In genomic region chr6:88165087-88165876, GRCh38 we compare ENCODE assay signal across 10 cellular contexts. TPM values are rescaled to one million over a fixed set of nuclear protein-coding genes. Genes with fewer than 3 reads are reported as not detected.
A peak's percentile ranks its signal among the peaks of the same experiment; 100 is the strongest.
DNase-seq lines count a peak whose midpoint lies in the region; ATAC-seq and TF ChIP-seq lines count a peak whose summit lies in the region.
"Had no signal": no experiment of that assay in that cellular context is flagged by ENCODE, and none has a peak within 500 bp of the region (broad histone marks: within the 10 kb centered on the region; RNA-seq: fewer than 3 reads in every experiment).

No MANE protein-coding gene starts in this region.

- no peaks in the 10 kb centered on the region; the same call in 1 of the 2 replicates for H3K4me1 ChIP-seq in iPS DF 6.9 (ENCODE audit: control insufficient read depth, insufficient read depth, low read length)

- no peak overlapping the region for H3K27ac ChIP-seq in iPS DF 6.9 (ENCODE audit: low read length)

- TF ChIP-seq CTCF in AG09309 (IDR thresholded peaks at IDR 0.05; ENCODE audit: control insufficient read depth, insufficient read depth, low read depth, low read length, missing control alignments), result no peak
- TF ChIP-seq CTCF in GM20000 (IDR thresholded peaks at IDR 0.05; ENCODE audit: extremely low read depth, missing control alignments), result no peak

- DNase-seq in AG09309 (ENCODE audit: low read depth) (no peak), GM20000 (ENCODE audit: low spot score) (peak; percentile 37), SK-MEL-5 (ENCODE audit: low read depth, low spot score) (peak; percentile 1), iPS DF 6.9 (ENCODE audit: low read depth, low spot score) (no peak), SK-N-DZ (ENCODE audit: low spot score) (no peak), AG08395 (ENCODE audit: low spot score) (no peak)

- peak overlapping the region; percentile 98 for H3K27ac Mint-ChIP-seq in stimulated activated memory B cell treated with anti-CD40 and anti-IgM and Interleukin-4, amounts not matched to agents 10 μg/mL and 1 μg/mL and 100 μg/mL, for 72 hours

- in situ Hi-C loops in SK-MEL-5 (cut with HindIII; ENCODE audit: low pct_unique_long_range_greater_than_20kb, low sequenced_read_pairs), result no loop called here

- no CpG with 5 or more reads among the region's 20 CpGs for WGBS in iPS DF 6.9 (ENCODE audit: insufficient coverage, insufficient read length)

- peaks cover 19% of the 10 kb centered on the region for H3K27me3 ChIP-seq in iPS DF 6.9 (ENCODE audit: control insufficient read depth, insufficient read depth, low read length)

- ATAC-seq in stimulated activated memory B cell treated with anti-CD40 and anti-IgM and Interleukin-4, amounts not matched to agents 10 μg/mL and 1 μg/mL and 100 μg/mL, for 72 hours, result peak; percentile 11
- no peak for ATAC-seq in GM19452 (IDR thresholded peaks at IDR 0.05; ENCODE audit: unreplicated experiment)
- ATAC-seq: HCT116 had no signal

- peak overlapping the region; percentile 41 for H3K4me3 ChIP-seq in AG09309 (ENCODE audit: control insufficient read depth, low read depth, low read length)
- peak overlapping the region; percentile 60; the same call in 1 of the 2 replicates for H3K4me3 ChIP-seq in iPS DF 6.9 (ENCODE audit: low read length)

- H3K4me1 Mint-ChIP-seq in stimulated activated memory B cell treated with anti-CD40 and anti-IgM and Interleukin-4, amounts not matched to agents 10 μg/mL and 1 μg/mL and 100 μg/mL, for 72 hours, result peaks cover 35% of the 10 kb centered on the region

- H3K36me3 ChIP-seq in iPS DF 6.9 (ENCODE audit: control insufficient read depth, insufficient read depth, low read length), result no peaks in the 10 kb centered on the region; the same call in 1 of the 2 replicates

- no peaks in the 10 kb centered on the region for H3K27me3 Mint-ChIP-seq in stimulated activated memory B cell treated with anti-CD40 and anti-IgM and Interleukin-4, amounts not matched to agents 10 μg/mL and 1 μg/mL and 100 μg/mL, for 72 hours

- H3K9me3 ChIP-seq in iPS DF 6.9 (ENCODE audit: control insufficient read depth, insufficient read depth, low read length), result no peaks in the 10 kb centered on the region

- peak overlapping the region; percentile 93 for H3K4me3 Mint-ChIP-seq in stimulated activated memory B cell treated with anti-CD40 and anti-IgM and Interleukin-4, amounts not matched to agents 10 μg/mL and 1 μg/mL and 100 μg/mL, for 72 hours

- H3K9me3 Mint-ChIP-seq in stimulated activated memory B cell treated with anti-CD40 and anti-IgM and Interleukin-4, amounts not matched to agents 10 μg/mL and 1 μg/mL and 100 μg/mL, for 72 hours, result no peaks in the 10 kb centered on the region

- no peaks in the 10 kb centered on the region for H3K36me3 Mint-ChIP-seq in stimulated activated memory B cell treated with anti-CD40 and anti-IgM and Interleukin-4, amounts not matched to agents 10 μg/mL and 1 μg/mL and 100 μg/mL, for 72 hours

RNA-seq across cellular contexts. Expression of gene CNR1, which starts 0.9 kb away (rescaled TPM):
- total RNA-seq in SK-MEL-5 (2014; rRNA removed; shearing (Covaris generic)), result 1.7 and 2.0 TPM in 2 replicates
- 3.3 and 3.9 TPM in 2 replicates for polyA plus RNA-seq in SK-MEL-5 (2015; cell fraction: cytosol; rRNA removed)
- 5.1 and 5.3 TPM in 2 replicates for polyA plus RNA-seq in SK-MEL-5 (2015; cell fraction: nucleus; rRNA removed)
- polyA plus RNA-seq in SK-N-DZ (2014; cell fraction: cytosol; rRNA removed), result 17.0 TPM in 2 replicates
- polyA plus RNA-seq in SK-N-DZ (2014; cell fraction: nucleus; rRNA removed), result 18.3 and 21.6 TPM in 2 replicates
- total RNA-seq: fibroblast of lung had no signal
- polyA plus RNA-seq: fibroblast of lung had no signal

Comparison
In these comparisons a context has a peak if more than half of its experiments do, and no peak if none do; other contexts are left out.
1. DNase-seq: peak in GM20000 (single experiment) and SK-MEL-5 (single experiment); none in AG09309 (single experiment), iPS DF 6.9 (single experiment), SK-N-DZ (single experiment) and AG08395 (single experiment).